ENCODE assay signal across 16 cellular contexts in genomic region chr3:191566469-191566868, GRCh38.
DNase-seq lines count a peak whose midpoint lies in the region; ATAC-seq, FAIRE-seq and TF ChIP-seq lines count a peak whose summit lies in the region.
"Had no signal": no experiment of that assay in that cellular context is flagged by ENCODE, and none has a peak within 500 bp of the region (broad histone marks: within the 10 kb centered on the region; RNA-seq: fewer than 3 reads in every experiment).

No MANE protein-coding gene starts in this region.

- dilution Hi-C loops in keratinocyte (cut with MboI; ENCODE audit: extremely low pct_ligation_motif_present, low sequenced_read_pairs) = no loop called here

- TF ChIP-seq RAD21 in K562 (CRISPR knock-in tag; conservative IDR thresholded peaks at IDR 0.05 in 1 of 2, IDR thresholded peaks at IDR 0.05 in 1 of 2) = no peak

- H3K9me1 ChIP-seq in K562 (ENCODE audit: control insufficient read depth, insufficient read depth, low read length) (no peaks in the 10 kb centered on the region), keratinocyte (ENCODE audit: control insufficient read depth, extremely low read depth, insufficient read depth, low read length) (no peaks in the 10 kb centered on the region)

- H3K4me3 Mint-ChIP-seq in activated CD8-positive, alpha-beta memory T cell treated with anti-CD3 and anti-CD28 coated beads, Interleukin-2, amount 10 ng/mL, durations not matched to agents 7 days and 5 days = no peak overlapping the region
- H3K4me3 Mint-ChIP-seq: CD8-positive, alpha-beta memory T cell; H9 had no signal

- H3K27me3 Mint-ChIP-seq in activated CD8-positive, alpha-beta memory T cell treated with anti-CD3 and anti-CD28 coated beads, Interleukin-2, amount 10 ng/mL, durations not matched to agents 7 days and 5 days = no peaks in the 10 kb centered on the region
- H3K27me3 Mint-ChIP-seq: CD8-positive, alpha-beta memory T cell had no signal

- H3K9ac ChIP-seq in K562 (ENCODE audit: insufficient read depth in 1 of 2, low read depth in 2 of 2, low read length in 2 of 2) = no peak overlapping the region
- H3K9ac ChIP-seq in keratinocyte (ENCODE audit: control insufficient read depth, extremely low read depth, insufficient read depth, low read length) = no peak overlapping the region
- H3K9ac ChIP-seq: BLaER1 had no signal

- H3K27ac ChIP-seq in K562 (ENCODE audit: extremely low read depth, low read depth, low read length) = no peak overlapping the region
- H3K27ac ChIP-seq in keratinocyte (ENCODE audit: control insufficient read depth, insufficient read depth, low read length) = no peak overlapping the region
- no peak overlapping the region for H3K27ac ChIP-seq in right cardiac atrium (ENCODE audit: low read length)
- H3K27ac ChIP-seq: BLaER1 had no signal

- FAIRE-seq in K562 (lab: Jason Lieb, UNC) (peak; percentile 15), keratinocyte (lab: Jason Lieb, UNC) (peak; percentile 85)

- intact Hi-C loops in K562 (cut with micrococcal nuclease) (no loop called here), right cardiac atrium (cut with DNase I) (no loop called here)

- H3K9me3 Mint-ChIP-seq in activated CD8-positive, alpha-beta memory T cell treated with anti-CD3 and anti-CD28 coated beads, Interleukin-2, amount 10 ng/mL, durations not matched to agents 7 days and 5 days (ENCODE audit: low read depth) = peaks cover 8% of the 10 kb centered on the region
- H3K9me3 Mint-ChIP-seq: H9 had no signal

- no peaks in the 10 kb centered on the region for H3K27me3 ChIP-seq in K562 (ENCODE audit: control insufficient read depth in 2 of 2, insufficient read depth in 2 of 2, low read length in 2 of 2)
- no peaks in the 10 kb centered on the region for H3K27me3 ChIP-seq in keratinocyte (ENCODE audit: control insufficient read depth, extremely low read depth, insufficient read depth, low read length)
- no peaks in the 10 kb centered on the region for H3K27me3 ChIP-seq in right cardiac atrium (ENCODE audit: control insufficient read depth, insufficient read depth)
- H3K27me3 ChIP-seq: BLaER1 had no signal

- ATAC-seq in K562 (no peak), right cardiac atrium (no peak)
- no peak for ATAC-seq in activated CD8-positive, alpha-beta memory T cell treated with anti-CD3 and anti-CD28 coated beads, Interleukin-2, amount 10 ng/mL, durations not matched to agents 7 days and 5 days

- H3K4me3 ChIP-seq in K562 (no peak overlapping the region), keratinocyte (ENCODE audit: control insufficient read depth in 2 of 3, extremely low read depth in 1 of 3, insufficient read depth in 2 of 3, low read depth in 1 of 3, low read length in 3 of 3) (no peak overlapping the region), right cardiac atrium (ENCODE audit: low read length) (no peak overlapping the region)
- H3K4me3 ChIP-seq: BLaER1 had no signal

- BruUV-seq in K562 (replicated peaks; lab: Mats Ljungman, UMichigan) = no TSS peak

- no peak for TF ChIP-seq CTCF in K562 (IDR thresholded peaks at IDR 0.05 in 2 of 3, conservative IDR thresholded peaks at IDR 0.05 in 1 of 3; ENCODE audit: insufficient read depth in 2 of 3, low read depth in 1 of 3, low read length in 3 of 3)
- TF ChIP-seq CTCF in keratinocyte (optimal IDR thresholded peaks at IDR 0.05 in 1 of 3, IDR thresholded peaks at IDR 0.05 in 1 of 3, conservative IDR thresholded peaks at IDR 0.05 in 1 of 3; ENCODE audit: extremely low read depth in 1 of 3, insufficient read depth in 2 of 3, low read length in 3 of 3) = no peak

- CTCF ChIA-PET in K562 (lab: Yijun Ruan, JAX; ENCODE audit: low intra/inter-chr PET ratio) = no interaction called here
- CTCF ChIA-PET in activated CD8-positive, alpha-beta memory T cell treated with anti-CD3 and anti-CD28 coated beads, Interleukin-2, amount 10 ng/mL, durations not matched to agents 7 days and 5 days (lab: Charles Lee) = no interaction called here

- H3K4me1 Mint-ChIP-seq in activated CD8-positive, alpha-beta memory T cell treated with anti-CD3 and anti-CD28 coated beads, Interleukin-2, amount 10 ng/mL, durations not matched to agents 7 days and 5 days = no peaks in the 10 kb centered on the region
- H3K4me1 Mint-ChIP-seq: CD8-positive, alpha-beta memory T cell; H9 had no signal

- peak; percentile 11 for DNase-seq in GM04503 (ENCODE audit: low read depth)
- peak; percentile 59 for DNase-seq in M059J (ENCODE audit: low read depth)
- no peak for DNase-seq in K562 (ENCODE audit: extremely low read depth in 1 of 4, low spot score in 3 of 4)
- peak; percentile 26 for DNase-seq in keratinocyte (ENCODE audit: low read depth, low spot score)
- DNase-seq in KBM-7 = no peak
- no peak for DNase-seq in right cardiac atrium
- no peak for DNase-seq in AG08395 (ENCODE audit: low spot score)
- DNase-seq in activated CD8-positive, alpha-beta memory T cell treated with anti-CD3 and anti-CD28 coated beads, Interleukin-2, amount 10 ng/mL, durations not matched to agents 7 days and 5 days = no peak
- DNase-seq: CD8-positive, alpha-beta memory T cell; H9; KG1; NCI-H1092 treated with DMSO at 0.1 percent for 48 hours; NCI-H1694; NCI-H2107; NCI-H345 had no signal

- H3K79me2 ChIP-seq in K562 (ENCODE audit: control insufficient read depth, insufficient read depth, low read length) (no peaks in the 10 kb centered on the region), keratinocyte (ENCODE audit: control insufficient read depth, insufficient read depth, low read length) (no peaks in the 10 kb centered on the region)

- peaks cover 6% of the 10 kb centered on the region; the same call in 2 of the 3 replicates for H3K36me3 ChIP-seq in K562 (ENCODE audit: control insufficient read depth, insufficient read depth, low read length)
- no peaks in the 10 kb centered on the region for H3K36me3 ChIP-seq in keratinocyte (ENCODE audit: control insufficient read depth in 2 of 2, extremely low read depth in 1 of 2, insufficient read depth in 2 of 2, low read length in 2 of 2)
- H3K36me3 ChIP-seq: BLaER1 had no signal

- no peaks in the 10 kb centered on the region for H3K9me3 ChIP-seq in K562 (replicated peaks; ENCODE audit: control insufficient read depth, insufficient read depth, low read depth, low read length)
- H3K9me3 ChIP-seq in keratinocyte (ENCODE audit: control insufficient read depth, low read depth, low read length) = peaks cover 2% of the 10 kb centered on the region
- no peaks in the 10 kb centered on the region for H3K9me3 ChIP-seq in right cardiac atrium (ENCODE audit: control insufficient read depth, low read length)
- H3K9me3 ChIP-seq: BLaER1 had no signal

- H3K27ac Mint-ChIP-seq in activated CD8-positive, alpha-beta memory T cell treated with anti-CD3 and anti-CD28 coated beads, Interleukin-2, amount 10 ng/mL, durations not matched to agents 7 days and 5 days = no peak overlapping the region
- H3K27ac Mint-ChIP-seq: CD8-positive, alpha-beta memory T cell; H9 had no signal

- H2AFZ ChIP-seq in K562 (ENCODE audit: low read depth, low read length) = no peak overlapping the region
- no peak overlapping the region for H2AFZ ChIP-seq in keratinocyte (ENCODE audit: control insufficient read depth, low read length)

- H3K36me3 Mint-ChIP-seq in activated CD8-positive, alpha-beta memory T cell treated with anti-CD3 and anti-CD28 coated beads, Interleukin-2, amount 10 ng/mL, durations not matched to agents 7 days and 5 days = no peaks in the 10 kb centered on the region
- H3K36me3 Mint-ChIP-seq: CD8-positive, alpha-beta memory T cell had no signal

- H3K4me1 ChIP-seq in K562 (replicated peaks in 1 of 2; ENCODE audit: control insufficient read depth in 2 of 2, insufficient read depth in 2 of 2, low read length in 2 of 2) = no peaks in the 10 kb centered on the region
- peaks cover 4% of the 10 kb centered on the region for H3K4me1 ChIP-seq in keratinocyte (ENCODE audit: control insufficient read depth, extremely low read depth, insufficient read depth, low read length)
- H3K4me1 ChIP-seq in right cardiac atrium (ENCODE audit: control insufficient read depth, insufficient read depth, low read length) = no peaks in the 10 kb centered on the region
- H3K4me1 ChIP-seq: BLaER1 had no signal

- no peak for TF ChIP-seq POLR2A in K562 (conservative IDR thresholded peaks at IDR 0.05)

- 63% methylated on average over 1 of the region's 1 CpG for WGBS in K562 (ENCODE audit: insufficient coverage, low coverage, missing lambda C conversion rate)
- WGBS in right cardiac atrium = 80% methylated on average over 1 of the region's 1 CpG

- no peak for TF ChIP-seq EP300 in K562 (IDR thresholded peaks at IDR 0.05; ENCODE audit: low read length)

- in situ Hi-C loops in K562 (cut with MboI) (no loop called here), KBM-7 (cut with MboI; ENCODE audit: low pct_unique_long_range_greater_than_20kb, low sequenced_read_pairs) (no loop called here)

- H4K20me1 ChIP-seq in K562 (replicated peaks; ENCODE audit: control insufficient read depth, insufficient read depth, low read length) = no peaks in the 10 kb centered on the region
- no peaks in the 10 kb centered on the region for H4K20me1 ChIP-seq in keratinocyte (ENCODE audit: control insufficient read depth, extremely low read depth, insufficient read depth, low read length)
- H4K20me1 ChIP-seq: BLaER1 had no signal

- POLR2A ChIA-PET in K562 (lab: Yijun Ruan, JAX) = no interaction called here

- no peak overlapping the region for H3K4me2 ChIP-seq in K562 (ENCODE audit: insufficient read depth, low read length)
- H3K4me2 ChIP-seq in keratinocyte (ENCODE audit: control insufficient read depth, extremely low read depth, insufficient read depth, low read depth, low read length) = no peak overlapping the region
- H3K4me2 ChIP-seq: BLaER1 had no signal

TF ChIP-seq in K562, 482 proteins besides CTCF, POLR2A, EP300 and RAD21 (continues in another document):
- TF ChIP-seq NCOA1 (IDR thresholded peaks at IDR 0.05; ENCODE audit: low read depth) (no peak), BCL6 (CRISPR knock-in tag; IDR thresholded peaks at IDR 0.05) (no peak), DEAF1 (CRISPR knock-in tag; IDR thresholded peaks at IDR 0.05) (no peak), THRAP3 (IDR thresholded peaks at IDR 0.05; ENCODE audit: borderline replicate concordance) (no peak)

Comparison
In these comparisons a context has a peak if more than half of its experiments do, and no peak if none do; other contexts are left out.
1. DNase-seq: peak in GM04503 (single experiment), M059J (single experiment) and keratinocyte (single experiment); none in K562 (0 of 4), KBM-7 (single experiment), right cardiac atrium (0 of 3), AG08395 (single experiment) and activated CD8-positive, alpha-beta memory T cell treated with anti-CD3 and anti-CD28 coated beads, Interleukin-2, amount 10 ng/mL, durations not matched to agents 7 days and 5 days (single experiment).